In the genomic region with DNA sequence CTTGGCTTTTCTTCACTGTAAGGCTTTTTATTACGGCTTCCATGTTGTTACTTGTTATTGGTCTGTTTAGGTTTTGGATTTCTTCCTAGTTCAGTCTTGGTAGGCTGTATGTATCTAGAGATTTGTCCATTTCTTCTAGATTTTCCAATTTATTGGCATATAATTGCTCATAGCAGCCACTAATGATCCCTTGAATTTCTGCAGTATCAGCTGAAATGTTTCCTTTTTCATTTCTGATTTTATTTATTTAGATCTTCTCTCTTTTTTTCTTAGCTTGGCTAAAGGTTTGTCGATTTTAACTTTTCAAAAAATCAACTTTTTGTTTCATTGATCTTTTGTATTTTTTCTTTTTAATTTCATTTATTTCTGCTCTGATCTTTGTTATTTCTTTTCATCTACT, we compare ENCODE assay signal across 28 cellular contexts.
"Had no signal": no experiment of that assay in that cellular context is flagged by ENCODE, and none has a peak within 500 bp of the region (broad histone marks: within the 10 kb centered on the region; RNA-seq: fewer than 3 reads in every experiment).

No MANE protein-coding gene starts in this region.

- H3K27ac Mint-ChIP-seq: activated CD4-positive, alpha-beta memory T cell treated with anti-CD3 and anti-CD28 coated beads for 36 hours; activated CD4-positive, alpha-beta T cell treated with anti-CD3 and anti-CD28 coated beads, Interleukin-2, amount 10 ng/mL, durations not matched to agents 7 days and 5 days; activated T-cell treated with anti-CD3 and anti-CD28 coated beads, Interleukin-2, amount 50 U/mL, for 72 hours; activated T-helper 2 cell treated with anti-CD3 and anti-CD28 coated beads, Interferon-gamma antibody, Interleukin-2, Interleukin-4, amounts not matched to agents 10 μg/mL and 5 μg/mL and 100 μg/mL, durations not matched to agents 14 hours and 24 hours and 36 hours had no signal

- FAIRE-seq: astrocyte, TTC549 had no signal

- H3K27me3 ChIP-seq: brain microvascular endothelial cell, cardiac muscle cell, Peyer's patch had no signal

- H3K27me3 Mint-ChIP-seq: activated CD4-positive, alpha-beta memory T cell treated with anti-CD3 and anti-CD28 coated beads for 36 hours; activated CD4-positive, alpha-beta T cell treated with anti-CD3 and anti-CD28 coated beads, Interleukin-2, amount 10 ng/mL, durations not matched to agents 7 days and 5 days had no signal

- H3K4me1 ChIP-seq: Peyer's patch had no signal

- ATAC-seq: activated T-cell treated with anti-CD3 and anti-CD28 coated beads, Interleukin-2, amount 50 U/mL, for 72 hours had no signal

- H3K9me3 ChIP-seq: Peyer's patch had no signal

- H3K4me3 ChIP-seq: cardiac muscle cell, Peyer's patch had no signal

- H3K36me3 ChIP-seq: brain microvascular endothelial cell, cardiac muscle cell, Peyer's patch had no signal

- H3K4me3 Mint-ChIP-seq: activated CD4-positive, alpha-beta memory T cell treated with anti-CD3 and anti-CD28 coated beads for 36 hours; activated CD4-positive, alpha-beta T cell treated with anti-CD3 and anti-CD28 coated beads, Interleukin-2, amount 10 ng/mL, durations not matched to agents 7 days and 5 days; activated T-cell treated with anti-CD3 and anti-CD28 coated beads, Interleukin-2, amount 50 U/mL, for 72 hours had no signal

- DNase-seq: activated CD4-positive, alpha-beta memory T cell treated with anti-CD3 and anti-CD28 coated beads for 36 hours; activated CD4-positive, alpha-beta T cell treated with anti-CD3 and anti-CD28 coated beads, Interleukin-2, amount 10 ng/mL, durations not matched to agents 7 days and 5 days; activated CD4-positive, CD25-positive, alpha-beta regulatory T cell; activated CD8-positive, alpha-beta memory T cell treated with anti-CD3 and anti-CD28 coated beads, Interleukin-2, amount 50 U/mL, for 4 hours; activated gamma-delta T cell treated with Interleukin-2 at 50 U/mL for 16 hours; activated naive CD4-positive, alpha-beta T cell treated with anti-CD3 and anti-CD28 coated beads, Interleukin-2, amount 50 U/mL, for 16 hours; activated T-cell treated with anti-CD3 and anti-CD28 coated beads, Interleukin-2, amount 50 U/mL, for 72 hours; amygdala; brain microvascular endothelial cell; cerebellar nuclear complex; Kasumi-1; KBM-7; NCI-H1105 treated with DMSO at 0.1 percent for 48 hours; NCI-H1436 treated with DMSO at 0.1 percent for 48 hours; NCI-H187; NCI-H2081; NCI-H510A treated with DMSO at 0.1 percent for 48 hours; NCI-H69; NK-92 treated with Interleukin-12 subunit alpha and Interleukin-12 subunit beta, amount 100 ng/mL, for 24 hours; Peyer's patch; SHP77; T-helper 2 cell; T1000 had no signal

- H3K9me3 Mint-ChIP-seq: activated CD4-positive, alpha-beta memory T cell treated with anti-CD3 and anti-CD28 coated beads for 36 hours; activated T-helper 2 cell treated with anti-CD3 and anti-CD28 coated beads, Interferon-gamma antibody, Interleukin-2, Interleukin-4, amounts not matched to agents 10 μg/mL and 5 μg/mL and 100 μg/mL, durations not matched to agents 14 hours and 24 hours and 36 hours had no signal

- H3K27ac ChIP-seq: brain microvascular endothelial cell, cardiac muscle cell, Peyer's patch, VCaP had no signal
